Comparison of ENCODE assay signal across 9 cellular contexts in the genomic region with DNA sequence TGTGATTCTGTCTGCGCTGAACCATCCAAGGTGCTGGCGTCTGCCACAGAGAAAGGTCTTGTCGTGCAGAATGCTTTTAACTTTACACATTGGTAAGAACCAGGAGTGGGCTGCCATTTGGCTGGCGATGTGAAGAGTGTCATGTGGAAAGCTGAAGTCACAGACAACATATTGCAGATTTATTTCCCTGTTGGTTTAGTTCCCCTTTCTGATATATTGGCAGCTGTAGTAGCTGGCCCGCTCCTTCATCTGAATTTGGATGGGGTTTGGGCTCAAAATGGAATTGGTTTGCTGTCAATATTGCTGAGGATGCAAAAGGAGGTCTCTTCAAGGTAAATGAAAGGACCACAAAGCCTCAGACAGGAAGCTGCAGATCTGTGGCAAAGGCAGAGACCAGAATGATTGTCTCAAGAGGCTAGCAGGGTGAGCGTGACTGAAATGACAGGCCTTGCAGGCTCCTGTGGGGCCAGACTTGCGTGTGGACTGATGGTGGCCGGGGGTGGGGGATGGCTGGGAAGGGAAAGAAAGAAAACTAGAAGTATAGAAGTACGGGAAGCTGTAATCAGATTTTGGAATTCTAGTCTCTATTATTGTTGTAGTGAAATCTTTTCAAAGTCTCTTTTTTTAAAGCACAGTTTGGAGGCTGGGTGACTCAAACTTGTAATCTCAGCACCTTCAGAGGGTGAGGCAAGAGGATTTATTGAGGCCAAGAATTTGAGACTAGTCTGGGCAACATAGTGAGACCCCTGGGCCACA. TPM values are rescaled to one million over a fixed set of nuclear protein-coding genes. Genes with fewer than 3 reads are reported as not detected.
DNase-seq lines count a peak whose midpoint lies in the region; ATAC-seq and TF ChIP-seq lines count a peak whose summit lies in the region.
"Had no signal": no experiment of that assay in that cellular context is flagged by ENCODE, and none has a peak within 500 bp of the region (broad histone marks: within the 10 kb centered on the region; RNA-seq: fewer than 3 reads in every experiment).

No MANE protein-coding gene starts in this region.

- WGBS in thyroid gland, 2 donors = 88 to 89% methylated on average over 9 of the region's 9 CpGs

- no peaks in the 10 kb centered on the region for H3K36me3 ChIP-seq in neural progenitor cell
- no peaks in the 10 kb centered on the region for H3K36me3 ChIP-seq in thyroid gland
- H3K36me3 ChIP-seq in breast epithelium = no peaks in the 10 kb centered on the region

- POLR2A ChIA-PET in activated CD4-positive, alpha-beta memory T cell treated with anti-CD3 and anti-CD28 coated beads, Interleukin-2, amount 10 ng/mL, durations not matched to agents 7 days and 5 days (lab: Charles Lee) = interaction anchor here (0.6 to 10.7 kb wide), 18 partner anchors 10 to 1047 kb away, joined by 3 to 149 read pairs (median 5); a partner anchor contains a TSS

- H3K9me3 Mint-ChIP-seq in activated CD4-positive, alpha-beta memory T cell treated with anti-CD3 and anti-CD28 coated beads, Interleukin-2, amount 10 ng/mL, durations not matched to agents 7 days and 5 days = peaks cover 7% of the 10 kb centered on the region
- H3K9me3 Mint-ChIP-seq in neural progenitor cell = no peaks in the 10 kb centered on the region

- intact Hi-C loops in thyroid gland (cut with DNase I) = no loop called here
- intact Hi-C loops in breast epithelium (cut with DNase I; ENCODE audit: low total_unique reads) = no loop called here

- H3K9me3 ChIP-seq in neural progenitor cell (ENCODE audit: low read depth) = no peaks in the 10 kb centered on the region
- no peaks in the 10 kb centered on the region for H3K9me3 ChIP-seq in thyroid gland
- no peaks in the 10 kb centered on the region for H3K9me3 ChIP-seq in breast epithelium

- H3F3A ChIP-seq in neural progenitor cell (ENCODE audit: low read depth) = no peaks in the 10 kb centered on the region

- H3K4me1 Mint-ChIP-seq in activated CD4-positive, alpha-beta memory T cell treated with anti-CD3 and anti-CD28 coated beads, Interleukin-2, amount 10 ng/mL, durations not matched to agents 7 days and 5 days = peaks cover 65% of the 10 kb centered on the region
- peaks cover 9% of the 10 kb centered on the region for H3K4me1 Mint-ChIP-seq in neural progenitor cell

- H3K79me2 ChIP-seq in neural progenitor cell (ENCODE audit: low read depth) = no peaks in the 10 kb centered on the region

- H3K27ac ChIP-seq in neural progenitor cell (no peak overlapping the region), thyroid gland (no peak overlapping the region), breast epithelium (no peak overlapping the region)

- no peak overlapping the region for H3K9ac ChIP-seq in neural progenitor cell

- H2AFZ ChIP-seq in neural progenitor cell (replicated peaks) = peak overlapping the region; percentile 40

- TF ChIP-seq CTCF in neural progenitor cell (IDR thresholded peaks at IDR 0.05) (no peak), thyroid gland (IDR thresholded peaks at IDR 0.05) (no peak), breast epithelium (IDR thresholded peaks at IDR 0.05) (no peak)

- CTCF ChIA-PET in activated CD4-positive, alpha-beta memory T cell treated with anti-CD3 and anti-CD28 coated beads, Interleukin-2, amount 10 ng/mL, durations not matched to agents 7 days and 5 days (lab: Charles Lee) = interaction anchor here (0.6 to 4.3 kb wide), 11 partner anchors 10 to 1110 kb away, joined by 3 to 23 read pairs (median 3); no protein-coding TSS in a partner anchor

- no peaks in the 10 kb centered on the region for H3K27me3 Mint-ChIP-seq in activated CD4-positive, alpha-beta memory T cell treated with anti-CD3 and anti-CD28 coated beads, Interleukin-2, amount 10 ng/mL, durations not matched to agents 7 days and 5 days
- H3K27me3 Mint-ChIP-seq in neural progenitor cell (ENCODE audit: insufficient read depth, low read depth) = no peaks in the 10 kb centered on the region

- H3K4me3 Mint-ChIP-seq in activated CD4-positive, alpha-beta memory T cell treated with anti-CD3 and anti-CD28 coated beads, Interleukin-2, amount 10 ng/mL, durations not matched to agents 7 days and 5 days = peak overlapping the region; percentile 46
- no peak overlapping the region for H3K4me3 Mint-ChIP-seq in neural progenitor cell
- H3K4me3 Mint-ChIP-seq: nephron had no signal

- H3K27ac Mint-ChIP-seq in activated CD4-positive, alpha-beta memory T cell treated with anti-CD3 and anti-CD28 coated beads, Interleukin-2, amount 10 ng/mL, durations not matched to agents 7 days and 5 days = peak overlapping the region; percentile 95
- H3K27ac Mint-ChIP-seq in neural progenitor cell = peak overlapping the region; percentile 25

- peaks cover 30% of the 10 kb centered on the region for H3K36me3 Mint-ChIP-seq in activated CD4-positive, alpha-beta memory T cell treated with anti-CD3 and anti-CD28 coated beads, Interleukin-2, amount 10 ng/mL, durations not matched to agents 7 days and 5 days (ENCODE audit: low read depth)
- no peaks in the 10 kb centered on the region for H3K36me3 Mint-ChIP-seq in neural progenitor cell

- no peaks in the 10 kb centered on the region for H4K20me1 ChIP-seq in neural progenitor cell (ENCODE audit: low read depth)

- H3K27me3 ChIP-seq in neural progenitor cell (no peaks in the 10 kb centered on the region), thyroid gland (no peaks in the 10 kb centered on the region), breast epithelium (no peaks in the 10 kb centered on the region)

- no peak overlapping the region for H3K4me3 ChIP-seq in neural progenitor cell
- H3K4me3 ChIP-seq in thyroid gland (replicated peaks in 1 of 3) = no peak overlapping the region
- H3K4me3 ChIP-seq in breast epithelium = no peak overlapping the region

- peak; percentile 78 for DNase-seq in CD1c-positive myeloid dendritic cell (ENCODE audit: extremely low spot score)
- DNase-seq in activated CD4-positive, alpha-beta memory T cell treated with anti-CD3 and anti-CD28 coated beads, Interleukin-2, amount 10 ng/mL, durations not matched to agents 7 days and 5 days = peak; percentile 82
- no peak for DNase-seq in neural progenitor cell (ENCODE audit: low spot score)
- DNase-seq in thyroid gland = no peak
- DNase-seq in breast epithelium (ENCODE audit: low spot score in 2 of 2) = no peak
- DNase-seq in NCI-H1436 treated with DMSO at 0.1 percent for 48 hours (lab: John Stamatoyannopoulos, UW) = no peak

- TF ChIP-seq POLR2A in thyroid gland (IDR thresholded peaks at IDR 0.05) (no peak), breast epithelium (IDR thresholded peaks at IDR 0.05) (no peak)

- ATAC-seq in GM19372 (IDR thresholded peaks at IDR 0.05; ENCODE audit: low read depth, unreplicated experiment) (peak; percentile 84), HG03342 (IDR thresholded peaks at IDR 0.05; ENCODE audit: unreplicated experiment) (peak; percentile 83)

- H3K4me1 ChIP-seq in neural progenitor cell (no peaks in the 10 kb centered on the region), thyroid gland (peaks cover 0 to 4% of the 10 kb centered on the region in 2 donors), breast epithelium (no peaks in the 10 kb centered on the region)

- no peak overlapping the region for H3K4me2 ChIP-seq in neural progenitor cell

RNA-seq across cellular contexts. Expression of a gene that starts 25.1 kb away (rescaled TPM):
- total RNA-seq in activated CD4-positive, alpha-beta memory T cell treated with anti-CD3 and anti-CD28 coated beads, Interleukin-2, amount 10 ng/mL, durations not matched to agents 7 days and 5 days = under 1 TPM; 0.75 to 0.88 TPM
- not detected in 2 replicates for total RNA-seq in neural progenitor cell (ENCODE audit: low replicate concordance)
- 1 to 10 TPM in 1 of 4 donors, under 1 TPM in 3; 0.20 to 1.1 (median 0.61) TPM for total RNA-seq in thyroid gland
- total RNA-seq in breast epithelium = 1 to 10 TPM in 2 of 3 donors, under 1 TPM in 1; 0.98 to 4.6 (median 2.8) TPM

Comparison
In these comparisons a context has a peak if more than half of its experiments do, and no peak if none do; other contexts are left out.
1. DNase-seq: peak in CD1c-positive myeloid dendritic cell (single experiment) and activated CD4-positive, alpha-beta memory T cell treated with anti-CD3 and anti-CD28 coated beads, Interleukin-2, amount 10 ng/mL, durations not matched to agents 7 days and 5 days (single experiment); none in neural progenitor cell (single experiment), thyroid gland (0 of 2), breast epithelium (0 of 2) and NCI-H1436 treated with DMSO at 0.1 percent for 48 hours (single experiment).